Comparison of ENCODE assay signal across 11 cellular contexts in the genomic region with DNA sequence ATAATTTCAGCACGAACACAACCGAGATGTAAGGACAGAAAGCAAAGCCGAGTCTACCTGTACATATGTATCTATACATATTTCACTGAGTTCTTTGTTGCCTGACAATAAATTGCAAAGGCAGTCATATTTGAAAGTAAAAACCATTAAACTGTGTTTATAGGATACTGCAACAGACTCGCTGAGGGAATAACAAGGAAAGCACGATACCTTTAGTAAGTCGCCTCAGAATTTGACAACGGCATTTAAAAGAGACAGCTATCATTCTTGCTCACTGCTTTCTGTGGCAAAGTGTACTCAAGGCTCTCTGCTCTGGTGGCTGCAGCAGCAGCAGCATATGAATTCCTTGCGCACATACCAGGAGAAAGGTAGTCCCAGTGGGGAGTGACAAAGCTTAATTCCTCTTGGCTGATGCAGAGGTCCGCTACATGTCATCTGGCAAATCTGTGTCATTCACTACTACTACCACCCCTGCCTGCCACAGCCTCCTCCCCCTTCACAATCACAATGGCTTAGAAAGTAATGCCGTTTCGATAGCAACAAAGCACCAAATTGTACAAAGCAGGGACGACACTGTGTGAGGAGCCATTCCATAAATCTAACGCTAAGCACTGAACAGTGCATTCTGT. TPM values are rescaled to one million over a fixed set of nuclear protein-coding genes. Genes with fewer than 3 reads are reported as not detected.
DNase-seq lines count a peak whose midpoint lies in the region; ATAC-seq and TF ChIP-seq lines count a peak whose summit lies in the region.
"Had no signal": no experiment of that assay in that cellular context is flagged by ENCODE, and none has a peak within 500 bp of the region (broad histone marks: within the 10 kb centered on the region; RNA-seq: fewer than 3 reads in every experiment).

A gene with protein sequence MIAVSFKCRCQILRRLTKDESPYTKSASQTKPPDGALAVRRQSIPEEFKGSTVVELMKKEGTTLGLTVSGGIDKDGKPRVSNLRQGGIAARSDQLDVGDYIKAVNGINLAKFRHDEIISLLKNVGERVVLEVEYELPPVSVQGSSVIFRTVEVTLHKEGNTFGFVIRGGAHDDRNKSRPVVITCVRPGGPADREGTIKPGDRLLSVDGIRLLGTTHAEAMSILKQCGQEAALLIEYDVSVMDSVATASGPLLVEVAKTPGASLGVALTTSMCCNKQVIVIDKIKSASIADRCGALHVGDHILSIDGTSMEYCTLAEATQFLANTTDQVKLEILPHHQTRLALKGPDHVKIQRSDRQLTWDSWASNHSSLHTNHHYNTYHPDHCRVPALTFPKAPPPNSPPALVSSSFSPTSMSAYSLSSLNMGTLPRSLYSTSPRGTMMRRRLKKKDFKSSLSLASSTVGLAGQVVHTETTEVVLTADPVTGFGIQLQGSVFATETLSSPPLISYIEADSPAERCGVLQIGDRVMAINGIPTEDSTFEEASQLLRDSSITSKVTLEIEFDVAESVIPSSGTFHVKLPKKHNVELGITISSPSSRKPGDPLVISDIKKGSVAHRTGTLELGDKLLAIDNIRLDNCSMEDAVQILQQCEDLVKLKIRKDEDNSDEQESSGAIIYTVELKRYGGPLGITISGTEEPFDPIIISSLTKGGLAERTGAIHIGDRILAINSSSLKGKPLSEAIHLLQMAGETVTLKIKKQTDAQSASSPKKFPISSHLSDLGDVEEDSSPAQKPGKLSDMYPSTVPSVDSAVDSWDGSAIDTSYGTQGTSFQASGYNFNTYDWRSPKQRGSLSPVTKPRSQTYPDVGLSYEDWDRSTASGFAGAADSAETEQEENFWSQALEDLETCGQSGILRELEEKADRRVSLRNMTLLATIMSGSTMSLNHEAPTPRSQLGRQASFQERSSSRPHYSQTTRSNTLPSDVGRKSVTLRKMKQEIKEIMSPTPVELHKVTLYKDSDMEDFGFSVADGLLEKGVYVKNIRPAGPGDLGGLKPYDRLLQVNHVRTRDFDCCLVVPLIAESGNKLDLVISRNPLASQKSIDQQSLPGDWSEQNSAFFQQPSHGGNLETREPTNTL (minus strand): TSS at position 437 of the 629 bp plus-strand sequence. CDS start 172 bp downstream, at position 265.

- no peak within 1 kb of the TSS for H3K27ac ChIP-seq in RWPE2 (ENCODE audit: poor library complexity, severe bottlenecking)
- H3K27ac ChIP-seq: KMS-11 had no signal

- H3K4me1 ChIP-seq in RWPE2 (ENCODE audit: insufficient read depth, poor library complexity, severe bottlenecking): no peaks in the 10 kb centered on the region
- peaks cover 3% of the 10 kb centered on the region for H3K4me1 ChIP-seq in skeletal muscle satellite cell (ENCODE audit: control insufficient read depth, insufficient read depth, low read length)

- TF ChIP-seq CTCF in RWPE2 (IDR thresholded peaks at IDR 0.05; ENCODE audit: poor library complexity, severe bottlenecking): no peak

- DNase-seq in M059J (ENCODE audit: low read depth): peak; percentile 35
- DNase-seq in RWPE2 (ENCODE audit: low spot score): no peak
- DNase-seq in iPS-NIHi11 (ENCODE audit: low spot score): peak; percentile 17
- no peak for DNase-seq in HuH-7 (ENCODE audit: low spot score)
- DNase-seq: activated CD4-positive, alpha-beta memory T cell treated with anti-CD3 and anti-CD28 coated beads for 36 hours; amniotic stem cell; DND-41 had no signal

- no peak within 1 kb of the TSS for H3K4me3 ChIP-seq in RWPE2 (ENCODE audit: severe bottlenecking)
- peak within 1 kb of the TSS; percentile 22 for H3K4me3 ChIP-seq in skeletal muscle satellite cell (ENCODE audit: low read length)

- H3K9ac ChIP-seq in skeletal muscle satellite cell (ENCODE audit: low read depth, low read length): no peak within 1 kb of the TSS
- H3K9ac ChIP-seq: KMS-11 had no signal

- ATAC-seq in RWPE2 (ENCODE audit: low read depth) (peak; percentile 67), HG02973 (IDR thresholded peaks at IDR 0.05; ENCODE audit: unreplicated experiment) (no peak), GM18907 (IDR thresholded peaks at IDR 0.05; ENCODE audit: unreplicated experiment) (no peak)

- no peaks in the 10 kb centered on the region for H3K9me3 ChIP-seq in RWPE2 (ENCODE audit: severe bottlenecking)
- H3K9me3 ChIP-seq in skeletal muscle satellite cell (replicated peaks; ENCODE audit: low read length): no peaks in the 10 kb centered on the region

- H3K36me3 ChIP-seq in RWPE2 (ENCODE audit: low read depth) (no peaks in the 10 kb centered on the region), skeletal muscle satellite cell (ENCODE audit: insufficient read depth, low read length) (no peaks in the 10 kb centered on the region)

- peak within 1 kb of the TSS; percentile 60 for H3K4me2 ChIP-seq in skeletal muscle satellite cell (ENCODE audit: low read length)
- H3K4me2 ChIP-seq: KMS-11 had no signal

- H3K27me3 ChIP-seq in RWPE2 (ENCODE audit: insufficient read depth, poor library complexity, severe bottlenecking): peaks cover 13% of the 10 kb centered on the region
- peaks cover 68% of the 10 kb centered on the region for H3K27me3 ChIP-seq in skeletal muscle satellite cell (ENCODE audit: control insufficient read depth, insufficient read depth, low read length)

RNA-seq across cellular contexts. Expression of the gene that starts here (rescaled TPM):
- 0.12 and 2.9 TPM in 2 replicates for total RNA-seq in M059J (2014; rRNA removed; shearing (Covaris generic))
- total RNA-seq in skeletal muscle satellite cell (2012; rRNA removed): not detected in 2 replicates

Comparison
In these comparisons a context has a peak if more than half of its experiments do, and no peak if none do; other contexts are left out.
1. DNase-seq: peak in M059J (single experiment) and iPS-NIHi11 (single experiment); none in RWPE2 (single experiment) and HuH-7 (single experiment).